Comparison of ENCODE assay signal across 8 cellular contexts in the genomic region with DNA sequence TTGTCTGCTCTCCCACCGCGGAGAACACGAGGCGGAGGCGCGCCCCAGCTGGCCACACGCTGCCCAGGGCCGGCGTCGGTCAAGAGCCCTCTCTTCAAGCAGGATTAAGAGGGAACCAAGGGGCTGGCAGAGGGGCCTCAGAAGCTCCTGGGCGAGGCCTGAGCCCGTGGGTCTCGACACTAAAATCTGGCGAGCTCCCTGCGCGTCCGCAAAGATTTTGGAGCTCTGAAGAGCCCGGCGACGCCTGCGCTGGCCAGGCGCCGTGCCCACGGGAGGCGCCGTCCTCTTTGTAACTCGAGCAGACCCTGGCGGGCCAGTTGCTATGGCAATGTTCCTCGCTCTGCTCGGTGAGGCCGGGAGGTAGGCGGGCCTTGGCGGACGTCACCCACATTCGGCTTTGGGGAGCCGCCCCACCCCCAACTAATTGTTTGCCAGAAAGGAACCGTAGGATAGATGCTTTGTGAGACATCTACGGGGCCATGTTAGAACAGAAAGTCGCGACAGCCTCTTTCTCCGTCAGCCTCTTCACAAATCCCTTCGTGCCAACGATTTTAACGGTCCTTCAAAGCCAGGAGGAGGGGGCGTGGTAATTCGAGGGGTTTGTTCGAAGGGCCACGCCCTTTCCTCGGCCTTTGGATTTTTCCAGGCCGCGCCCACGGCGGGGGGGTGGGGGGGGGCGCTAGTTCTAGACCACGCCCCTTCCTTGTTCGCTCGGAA. TPM values are rescaled to one million over a fixed set of nuclear protein-coding genes. Genes with fewer than 3 reads are reported as not detected.
DNase-seq lines count a peak whose midpoint lies in the region; ATAC-seq, FAIRE-seq and TF ChIP-seq lines count a peak whose summit lies in the region.

No MANE protein-coding gene starts in this region.

- in situ Hi-C loops in gastrocnemius medialis (cut with MboI; ENCODE audit: low sequenced_read_pairs in 4 of 4): no loop called here

- peak; percentile 33 for FAIRE-seq in TTC549 (lab: Jason Lieb, UNC)

- H3K27ac ChIP-seq in body of pancreas: peak overlapping the region; percentile 95 to 100 (median 99)
- H3K27ac ChIP-seq in iPS DF 6.9 (ENCODE audit: low read length): no peak overlapping the region
- H3K27ac ChIP-seq in gastrocnemius medialis: peak overlapping the region; percentile 95 to 97 (median 97)

- H3K4me3 ChIP-seq in body of pancreas (peak overlapping the region; percentile 10 to 91), iPS DF 6.9 (ENCODE audit: low read length) (peak overlapping the region; percentile 93; the same call in 1 of the 2 replicates), gastrocnemius medialis (peak overlapping the region; percentile 74 to 98 (median 92))

- WGBS in body of pancreas, 2 donors: 0 to 1% methylated on average over 13 to 57 of the region's 57 CpGs
- WGBS in iPS DF 6.9 (ENCODE audit: insufficient coverage, insufficient read length): no CpG with 5 or more reads among the region's 57 CpGs

- ATAC-seq in HG02981 (IDR thresholded peaks at IDR 0.05; ENCODE audit: unreplicated experiment) (peak; percentile 58), body of pancreas (peak; percentile 85), gastrocnemius medialis (peak; percentile 82 to 84)

- TF ChIP-seq CTCF in body of pancreas (IDR thresholded peaks at IDR 0.05): peak in 4 of 7 experiments; percentile 7 to 20 (median 14)
- TF ChIP-seq CTCF in gastrocnemius medialis (IDR thresholded peaks at IDR 0.05 in 4 of 5, conservative IDR thresholded peaks at IDR 0.05 in 1 of 5): peak in 2 of 5 experiments; percentile 11 to 18

- DNase-seq in NCI-H1417 (lab: John Stamatoyannopoulos, UW): peak; percentile 96 to 98 (median 97)
- no peak for DNase-seq in NCI-H1417 treated with DMSO at 0.1 percent for 48 hours (lab: John Stamatoyannopoulos, UW)
- peak; percentile 96 to 97 for DNase-seq in NCI-H2081 (lab: John Stamatoyannopoulos, UW)
- peak; percentile 93 to 98 (median 96) for DNase-seq in body of pancreas
- DNase-seq in iPS DF 6.9 (ENCODE audit: low read depth, low spot score): peak; percentile 84
- DNase-seq in gastrocnemius medialis: peak; percentile 93 to 98

- no peaks in the 10 kb centered on the region for H3K9me3 ChIP-seq in body of pancreas
- H3K9me3 ChIP-seq in iPS DF 6.9 (ENCODE audit: control insufficient read depth, insufficient read depth, low read length): no peaks in the 10 kb centered on the region
- no peaks in the 10 kb centered on the region for H3K9me3 ChIP-seq in gastrocnemius medialis

- no peaks in the 10 kb centered on the region for H3K27me3 ChIP-seq in body of pancreas
- no peaks in the 10 kb centered on the region for H3K27me3 ChIP-seq in iPS DF 6.9 (ENCODE audit: control insufficient read depth, insufficient read depth, low read length)
- no peaks in the 10 kb centered on the region for H3K27me3 ChIP-seq in gastrocnemius medialis

- intact Hi-C loops in body of pancreas (cut with DNase I) (no loop called here), gastrocnemius medialis (cut with DNase I; ENCODE audit: low total_unique reads) (loop anchor here (1.0 to 10.0 kb wide), 6 partner anchors 79 to 1737 kb away; partner anchors contain the start of genes GEMIN5 and LARP1)

- TF ChIP-seq POLR2A in body of pancreas (IDR thresholded peaks at IDR 0.05) (peak; percentile 74 to 82 (median 79)), gastrocnemius medialis (IDR thresholded peaks at IDR 0.05) (peak; percentile 64 to 83)

- H3K4me1 ChIP-seq in body of pancreas (peaks cover 39% of the 10 kb centered on the region), iPS DF 6.9 (ENCODE audit: control insufficient read depth, insufficient read depth, low read length) (no peaks in the 10 kb centered on the region), gastrocnemius medialis (peaks cover 33 to 35% of the 10 kb centered on the region in 2 donors)

- H3K36me3 ChIP-seq in body of pancreas (replicated peaks in 1 of 2; ENCODE audit: insufficient read depth in 1 of 2, low read depth in 2 of 2): no peaks in the 10 kb centered on the region
- H3K36me3 ChIP-seq in iPS DF 6.9 (ENCODE audit: control insufficient read depth, insufficient read depth, low read length): no peaks in the 10 kb centered on the region
- no peaks in the 10 kb centered on the region for H3K36me3 ChIP-seq in gastrocnemius medialis

RNA-seq across cellular contexts. Expression of gene CNOT8, which starts 0.7 kb away (rescaled TPM):
- total RNA-seq in body of pancreas (10 to 100 TPM; 19.8 to 32.4 TPM), gastrocnemius medialis (10 to 100 TPM; 25.6 to 40.6 (median 30.5) TPM)

RNA-seq across cellular contexts. Expression of gene FAXDC2, which starts 7.3 kb away (rescaled TPM):
- total RNA-seq in body of pancreas: 10 to 100 TPM in 1 of 2 donors, 1 to 10 TPM in 1; 8.0 to 10.9 TPM
- total RNA-seq in gastrocnemius medialis: 10 to 100 TPM in 1 of 4 donors, 1 to 10 TPM in 3; 4.4 to 12.5 (median 6.4) TPM
